Comparison of ENCODE assay signal across 2 cellular contexts in the genomic region with DNA sequence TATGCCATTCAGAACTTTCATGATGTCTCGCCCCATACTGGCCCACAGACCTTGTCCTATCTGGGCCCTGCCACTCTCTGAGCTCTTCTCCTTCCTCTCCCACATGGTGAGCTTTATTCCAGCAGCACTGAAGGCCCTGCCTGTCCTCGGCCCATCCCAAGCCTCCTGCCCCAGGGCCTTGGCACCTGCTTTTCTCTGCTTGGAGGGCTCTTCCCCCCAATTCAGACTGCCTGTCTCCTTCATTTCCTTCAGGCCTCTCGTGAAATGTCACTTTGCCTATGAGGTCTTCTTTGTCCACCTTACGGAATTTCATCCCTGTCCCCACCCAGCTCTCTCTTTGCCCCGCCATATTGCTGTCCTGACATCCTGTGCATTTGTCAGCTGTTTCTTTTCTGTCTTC.
TF ChIP-seq lines count a peak whose summit lies in the region.

No MANE protein-coding gene starts in this region.

TF ChIP-seq in HEK293, 187 proteins besides CTCF, POLR2A, EP300 and RAD21 (continued from another document):
- no peak for TF ChIP-seq ZNF138 (tag by site-specific recombination; IDR thresholded peaks at IDR 0.05; ENCODE audit: borderline replicate concordance)

TF ChIP-seq in H1, 55 proteins besides CTCF, POLR2A, EP300 and RAD21:
- TF ChIP-seq, protein P1, sequence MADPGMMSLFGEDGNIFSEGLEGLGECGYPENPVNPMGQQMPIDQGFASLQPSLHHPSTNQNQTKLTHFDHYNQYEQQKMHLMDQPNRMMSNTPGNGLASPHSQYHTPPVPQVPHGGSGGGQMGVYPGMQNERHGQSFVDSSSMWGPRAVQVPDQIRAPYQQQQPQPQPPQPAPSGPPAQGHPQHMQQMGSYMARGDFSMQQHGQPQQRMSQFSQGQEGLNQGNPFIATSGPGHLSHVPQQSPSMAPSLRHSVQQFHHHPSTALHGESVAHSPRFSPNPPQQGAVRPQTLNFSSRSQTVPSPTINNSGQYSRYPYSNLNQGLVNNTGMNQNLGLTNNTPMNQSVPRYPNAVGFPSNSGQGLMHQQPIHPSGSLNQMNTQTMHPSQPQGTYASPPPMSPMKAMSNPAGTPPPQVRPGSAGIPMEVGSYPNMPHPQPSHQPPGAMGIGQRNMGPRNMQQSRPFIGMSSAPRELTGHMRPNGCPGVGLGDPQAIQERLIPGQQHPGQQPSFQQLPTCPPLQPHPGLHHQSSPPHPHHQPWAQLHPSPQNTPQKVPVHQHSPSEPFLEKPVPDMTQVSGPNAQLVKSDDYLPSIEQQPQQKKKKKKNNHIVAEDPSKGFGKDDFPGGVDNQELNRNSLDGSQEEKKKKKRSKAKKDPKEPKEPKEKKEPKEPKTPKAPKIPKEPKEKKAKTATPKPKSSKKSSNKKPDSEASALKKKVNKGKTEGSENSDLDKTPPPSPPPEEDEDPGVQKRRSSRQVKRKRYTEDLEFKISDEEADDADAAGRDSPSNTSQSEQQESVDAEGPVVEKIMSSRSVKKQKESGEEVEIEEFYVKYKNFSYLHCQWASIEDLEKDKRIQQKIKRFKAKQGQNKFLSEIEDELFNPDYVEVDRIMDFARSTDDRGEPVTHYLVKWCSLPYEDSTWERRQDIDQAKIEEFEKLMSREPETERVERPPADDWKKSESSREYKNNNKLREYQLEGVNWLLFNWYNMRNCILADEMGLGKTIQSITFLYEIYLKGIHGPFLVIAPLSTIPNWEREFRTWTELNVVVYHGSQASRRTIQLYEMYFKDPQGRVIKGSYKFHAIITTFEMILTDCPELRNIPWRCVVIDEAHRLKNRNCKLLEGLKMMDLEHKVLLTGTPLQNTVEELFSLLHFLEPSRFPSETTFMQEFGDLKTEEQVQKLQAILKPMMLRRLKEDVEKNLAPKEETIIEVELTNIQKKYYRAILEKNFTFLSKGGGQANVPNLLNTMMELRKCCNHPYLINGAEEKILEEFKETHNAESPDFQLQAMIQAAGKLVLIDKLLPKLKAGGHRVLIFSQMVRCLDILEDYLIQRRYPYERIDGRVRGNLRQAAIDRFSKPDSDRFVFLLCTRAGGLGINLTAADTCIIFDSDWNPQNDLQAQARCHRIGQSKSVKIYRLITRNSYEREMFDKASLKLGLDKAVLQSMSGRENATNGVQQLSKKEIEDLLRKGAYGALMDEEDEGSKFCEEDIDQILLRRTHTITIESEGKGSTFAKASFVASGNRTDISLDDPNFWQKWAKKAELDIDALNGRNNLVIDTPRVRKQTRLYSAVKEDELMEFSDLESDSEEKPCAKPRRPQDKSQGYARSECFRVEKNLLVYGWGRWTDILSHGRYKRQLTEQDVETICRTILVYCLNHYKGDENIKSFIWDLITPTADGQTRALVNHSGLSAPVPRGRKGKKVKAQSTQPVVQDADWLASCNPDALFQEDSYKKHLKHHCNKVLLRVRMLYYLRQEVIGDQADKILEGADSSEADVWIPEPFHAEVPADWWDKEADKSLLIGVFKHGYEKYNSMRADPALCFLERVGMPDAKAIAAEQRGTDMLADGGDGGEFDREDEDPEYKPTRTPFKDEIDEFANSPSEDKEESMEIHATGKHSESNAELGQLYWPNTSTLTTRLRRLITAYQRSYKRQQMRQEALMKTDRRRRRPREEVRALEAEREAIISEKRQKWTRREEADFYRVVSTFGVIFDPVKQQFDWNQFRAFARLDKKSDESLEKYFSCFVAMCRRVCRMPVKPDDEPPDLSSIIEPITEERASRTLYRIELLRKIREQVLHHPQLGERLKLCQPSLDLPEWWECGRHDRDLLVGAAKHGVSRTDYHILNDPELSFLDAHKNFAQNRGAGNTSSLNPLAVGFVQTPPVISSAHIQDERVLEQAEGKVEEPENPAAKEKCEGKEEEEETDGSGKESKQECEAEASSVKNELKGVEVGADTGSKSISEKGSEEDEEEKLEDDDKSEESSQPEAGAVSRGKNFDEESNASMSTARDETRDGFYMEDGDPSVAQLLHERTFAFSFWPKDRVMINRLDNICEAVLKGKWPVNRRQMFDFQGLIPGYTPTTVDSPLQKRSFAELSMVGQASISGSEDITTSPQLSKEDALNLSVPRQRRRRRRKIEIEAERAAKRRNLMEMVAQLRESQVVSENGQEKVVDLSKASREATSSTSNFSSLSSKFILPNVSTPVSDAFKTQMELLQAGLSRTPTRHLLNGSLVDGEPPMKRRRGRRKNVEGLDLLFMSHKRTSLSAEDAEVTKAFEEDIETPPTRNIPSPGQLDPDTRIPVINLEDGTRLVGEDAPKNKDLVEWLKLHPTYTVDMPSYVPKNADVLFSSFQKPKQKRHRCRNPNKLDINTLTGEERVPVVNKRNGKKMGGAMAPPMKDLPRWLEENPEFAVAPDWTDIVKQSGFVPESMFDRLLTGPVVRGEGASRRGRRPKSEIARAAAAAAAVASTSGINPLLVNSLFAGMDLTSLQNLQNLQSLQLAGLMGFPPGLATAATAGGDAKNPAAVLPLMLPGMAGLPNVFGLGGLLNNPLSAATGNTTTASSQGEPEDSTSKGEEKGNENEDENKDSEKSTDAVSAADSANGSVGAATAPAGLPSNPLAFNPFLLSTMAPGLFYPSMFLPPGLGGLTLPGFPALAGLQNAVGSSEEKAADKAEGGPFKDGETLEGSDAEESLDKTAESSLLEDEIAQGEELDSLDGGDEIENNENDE (IDR thresholded peaks at IDR 0.05; ENCODE audit: insufficient replicate concordance, low read length) = no peak
- TF ChIP-seq NRF1 (IDR thresholded peaks at IDR 0.05; ENCODE audit: low read depth, low read length) (no peak), YY1 (IDR thresholded peaks at IDR 0.05; ENCODE audit: low read depth, low read length) (no peak), EGR1 (IDR thresholded peaks at IDR 0.05; ENCODE audit: borderline replicate concordance, low read depth, low read length) (no peak), SRF (IDR thresholded peaks at IDR 0.05; ENCODE audit: low read depth, low read length) (no peak), CBX5 (IDR thresholded peaks at IDR 0.05; ENCODE audit: low read depth, low read length) (no peak), BACH1 (IDR thresholded peaks at IDR 0.05; ENCODE audit: low read length) (no peak), SIX5 (IDR thresholded peaks at IDR 0.05; ENCODE audit: low read depth, low read length) (no peak), MAFK (IDR thresholded peaks at IDR 0.05; ENCODE audit: low read depth, low read length) (no peak), SUZ12 (IDR thresholded peaks at IDR 0.05; ENCODE audit: low read length) (no peak), SP4 (IDR thresholded peaks at IDR 0.05; ENCODE audit: low read length) (no peak), CHD1 (IDR thresholded peaks at IDR 0.05; ENCODE audit: low read depth, low read length) (no peak)
- TF ChIP-seq, protein P2, sequence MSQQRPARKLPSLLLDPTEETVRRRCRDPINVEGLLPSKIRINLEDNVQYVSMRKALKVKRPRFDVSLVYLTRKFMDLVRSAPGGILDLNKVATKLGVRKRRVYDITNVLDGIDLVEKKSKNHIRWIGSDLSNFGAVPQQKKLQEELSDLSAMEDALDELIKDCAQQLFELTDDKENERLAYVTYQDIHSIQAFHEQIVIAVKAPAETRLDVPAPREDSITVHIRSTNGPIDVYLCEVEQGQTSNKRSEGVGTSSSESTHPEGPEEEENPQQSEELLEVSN (IDR thresholded peaks at IDR 0.05) = no peak
TF ChIP-seq in H1: peak in this region for 0.
